ENCODE assay signal across 13 cellular contexts in the genomic region with DNA sequence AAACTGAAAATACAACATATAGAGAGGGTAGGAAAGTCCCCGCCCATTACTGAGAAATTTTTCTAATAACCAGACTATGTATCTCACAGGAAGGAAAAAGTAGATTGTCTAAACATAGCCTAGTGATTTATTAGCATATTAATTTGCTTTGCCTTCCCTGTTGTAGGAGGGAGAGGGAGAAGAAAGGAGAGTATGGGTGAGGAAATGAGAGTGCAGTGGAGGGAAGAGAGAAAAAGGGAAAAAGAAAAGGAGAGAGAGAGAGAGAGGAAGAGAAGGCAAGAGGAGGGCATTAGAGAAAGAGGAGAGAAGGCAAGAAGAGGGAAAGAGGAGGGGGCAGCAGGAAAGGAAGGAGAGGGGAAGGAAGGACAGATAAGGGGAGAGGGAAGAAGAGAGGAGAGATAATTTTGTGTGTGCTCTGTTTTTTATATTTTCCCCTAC. TPM values are rescaled to one million over a fixed set of nuclear protein-coding genes. Genes with fewer than 3 reads are reported as not detected.
DNase-seq lines count a peak whose midpoint lies in the region; ATAC-seq and TF ChIP-seq lines count a peak whose summit lies in the region.
"Had no signal": no experiment of that assay in that cellular context is flagged by ENCODE, and none has a peak within 500 bp of the region (broad histone marks: within the 10 kb centered on the region; RNA-seq: fewer than 3 reads in every experiment).

No MANE protein-coding gene starts in this region.

- no peaks in the 10 kb centered on the region for H4K20me1 ChIP-seq in PC-9 (ENCODE audit: insufficient read depth)

- ATAC-seq in GM18867 (IDR thresholded peaks at IDR 0.05; ENCODE audit: unreplicated experiment) (peak; percentile 17), upper lobe of right lung (no peak), HG03196 (IDR thresholded peaks at IDR 0.05; ENCODE audit: unreplicated experiment) (no peak)

- POLR2A ChIA-PET in PC-9 (lab: Charles Lee; ENCODE audit: unreplicated experiment), result interaction anchor here (0.6 kb wide), 2 partner anchors 34 to 128 kb away, joined by 3 to 5 read pairs; no protein-coding TSS in a partner anchor

- H3K27ac ChIP-seq in PC-9 (peak overlapping the region; percentile 100), upper lobe of right lung (peak overlapping the region; percentile 74)
- H3K27ac ChIP-seq: parathyroid adenoma, testis had no signal

- no peak overlapping the region for H2AFZ ChIP-seq in PC-9
- H2AFZ ChIP-seq: parathyroid adenoma had no signal

- H3K36me3 ChIP-seq in PC-9 (ENCODE audit: low read depth), result peaks cover 21% of the 10 kb centered on the region; the same call in 1 of the 2 replicates
- H3K36me3 ChIP-seq in upper lobe of right lung, result no peaks in the 10 kb centered on the region

- no peaks in the 10 kb centered on the region for H3K79me2 ChIP-seq in PC-9 (ENCODE audit: low read depth)
- H3K79me2 ChIP-seq: parathyroid adenoma had no signal

- H3K27me3 ChIP-seq in PC-9 (ENCODE audit: insufficient read depth, low read depth) (no peaks in the 10 kb centered on the region), upper lobe of right lung (no peaks in the 10 kb centered on the region)
- H3K27me3 ChIP-seq: testis had no signal

- H3K4me1 ChIP-seq in PC-9 (replicated peaks; ENCODE audit: insufficient read depth), result peaks cover 46% of the 10 kb centered on the region
- peaks cover 5% of the 10 kb centered on the region for H3K4me1 ChIP-seq in upper lobe of right lung
- H3K4me1 ChIP-seq: parathyroid adenoma, testis had no signal

- intact Hi-C loops in PC-9 (cut with micrococcal nuclease; ENCODE audit: unreplicated experiment), result loop anchor here (1.0 to 2.0 kb wide), 4 partner anchors 25 to 683 kb away; no protein-coding TSS in a partner anchor
- intact Hi-C loops in upper lobe of right lung (cut with DNase I), result no loop called here

- BruUV-seq in PC-9 (replicated peaks; lab: Mats Ljungman, UMichigan), result no TSS peak

- no peak for TF ChIP-seq CTCF in PC-9 (conservative IDR thresholded peaks at IDR 0.05)
- TF ChIP-seq CTCF in upper lobe of right lung (IDR thresholded peaks at IDR 0.05), result no peak

- H3F3A ChIP-seq in PC-9 (ENCODE audit: insufficient read depth, low read depth), result peaks cover 36% of the 10 kb centered on the region

- peak overlapping the region; percentile 28; the same call in 1 of the 2 replicates for H3K4me3 ChIP-seq in PC-9
- H3K4me3 ChIP-seq in upper lobe of right lung, result no peak overlapping the region
- H3K4me3 ChIP-seq: testis had no signal

- CTCF ChIA-PET in PC-9 (lab: Charles Lee), result no interaction called here

- H3K9me2 ChIP-seq in PC-9 (ENCODE audit: insufficient read depth), result no peaks in the 10 kb centered on the region

- H3K9me3 ChIP-seq in PC-9 (ENCODE audit: insufficient read depth, low read depth), result peaks cover 35% of the 10 kb centered on the region
- H3K9me3 ChIP-seq in upper lobe of right lung, result no peaks in the 10 kb centered on the region
- H3K9me3 ChIP-seq: testis had no signal

- H3K4me2 ChIP-seq in PC-9, result peak overlapping the region; percentile 77

- DNase-seq in PC-9 (no peak), kidney tubule cell (ENCODE audit: low spot score) (peak; percentile 10), upper lobe of right lung (no peak), RKO (ENCODE audit: low spot score) (no peak)
- no peak for DNase-seq in activated CD8-positive, alpha-beta memory T cell treated with anti-CD3 and anti-CD28 coated beads for 24 hours
- DNase-seq: activated CD8-positive, alpha-beta memory T cell treated with anti-CD3 and anti-CD28 coated beads, Interleukin-2, amount 50 U/mL, for 4 hours; NCI-H1105; NK-92 treated with Interleukin-12 subunit alpha and Interleukin-12 subunit beta, amount 100 ng/mL, for 24 hours; T-helper 2 cell; testis had no signal

RNA-seq across cellular contexts. Expression of a gene that starts 3.6 kb away (rescaled TPM):
- total RNA-seq in PC-9 (2021), result 44.5 and 55.7 TPM in 2 replicates
- 34.5 TPM for total RNA-seq in upper lobe of right lung
